ENCODE assay signal across 8 cellular contexts in genomic region chr10:100373298-100374136, GRCh38. TPM values are rescaled to one million over a fixed set of nuclear protein-coding genes. Genes with fewer than 3 reads are reported as not detected.
A peak's percentile ranks its signal among the peaks of the same experiment; 100 is the strongest.
DNase-seq lines count a peak whose midpoint lies in the region; ATAC-seq and TF ChIP-seq lines count a peak whose summit lies in the region.

No MANE protein-coding gene starts in this region.

- peak overlapping the region; percentile 14 for H4K5ac ChIP-seq in H9 (ENCODE audit: insufficient read length, low read depth, low read length)

- no peak for TF ChIP-seq RAD21 in neural cell (conservative IDR thresholded peaks at IDR 0.05)

- H2BK15ac ChIP-seq in H9 (ENCODE audit: low read depth, low read length), result no peak overlapping the region

- H3K18ac ChIP-seq in H9 (ENCODE audit: insufficient read length, low read depth, low read length), result peak overlapping the region; percentile 44

- H3K4me1 Mint-ChIP-seq in H9, result peaks cover 17 to 22% of the 10 kb centered on the region in 2 experiments
- H3K4me1 Mint-ChIP-seq in stimulated activated naive CD8-positive, alpha-beta T cell treated with anti-CD3 and anti-CD28 coated beads, Interleukin-15, amount 100 ng/mL, for 72 hours, result peaks cover 22% of the 10 kb centered on the region

- H3K14ac ChIP-seq in H9 (ENCODE audit: insufficient read depth, low read length), result peak overlapping the region; percentile 74; the same call in 1 of the 2 replicates

- TF ChIP-seq CTCF in H9 (conservative IDR thresholded peaks at IDR 0.05), result no peak
- TF ChIP-seq CTCF in RWPE2 (IDR thresholded peaks at IDR 0.05; ENCODE audit: poor library complexity, severe bottlenecking), result no peak
- no peak for TF ChIP-seq CTCF in foreskin fibroblast (IDR thresholded peaks at IDR 0.05; ENCODE audit: low read depth, low read length)
- peak; percentile 5 for TF ChIP-seq CTCF in neural cell (IDR thresholded peaks at IDR 0.05; ENCODE audit: poor library complexity, severe bottlenecking)

- H3K4me2 ChIP-seq in H9 (ENCODE audit: insufficient read depth, insufficient read length, low read length) (peak overlapping the region; percentile 81), neural cell (ENCODE audit: low read length) (peak overlapping the region; percentile 99)

- TF ChIP-seq EP300 in neural cell (conservative IDR thresholded peaks at IDR 0.05; ENCODE audit: poor library complexity, severe bottlenecking), result no peak

- H2BK120ac ChIP-seq in H9 (ENCODE audit: low read depth, low read length, poor library complexity, severe bottlenecking), result no peak overlapping the region

- no peak overlapping the region; the same call in 1 of the 2 replicates for H3K4ac ChIP-seq in H9 (ENCODE audit: low read depth, low read length)

- peaks cover 0 to 4% (median 0%) of the 10 kb centered on the region in 3 experiments; a peak in 3 of 7 replicates for H3K36me3 Mint-ChIP-seq in H9 (ENCODE audit: insufficient read depth in 1 of 3, low read depth in 3 of 3)

- H3K36me3 ChIP-seq in RWPE2 (ENCODE audit: low read depth), result no peaks in the 10 kb centered on the region
- H3K36me3 ChIP-seq in neural cell (ENCODE audit: insufficient read depth, low read length), result no peaks in the 10 kb centered on the region

- H3F3A ChIP-seq in neural cell (ENCODE audit: insufficient read depth, low read length, poor library complexity, severe bottlenecking), result peaks cover 6% of the 10 kb centered on the region

- H3K9ac ChIP-seq in H9 (ENCODE audit: extremely low read depth, insufficient read length, low read length) (peak overlapping the region; percentile 80), neural cell (ENCODE audit: low read length) (peak overlapping the region; percentile 84)

- H3K27me3 ChIP-seq in H9 (ENCODE audit: insufficient read depth, low read length) (no peaks in the 10 kb centered on the region), RWPE2 (ENCODE audit: insufficient read depth, poor library complexity, severe bottlenecking) (no peaks in the 10 kb centered on the region), neural cell (ENCODE audit: insufficient read depth, low read depth, low read length) (no peaks in the 10 kb centered on the region)

- no peak overlapping the region for H3K27ac Mint-ChIP-seq in H9
- H3K27ac Mint-ChIP-seq in stimulated activated naive CD8-positive, alpha-beta T cell treated with anti-CD3 and anti-CD28 coated beads, Interleukin-15, amount 100 ng/mL, for 72 hours, result no peak overlapping the region

- no peak overlapping the region for H4K8ac ChIP-seq in H9 (replicated peaks; ENCODE audit: insufficient read length, low read depth, low read length)

- H3K4me3 ChIP-seq in RWPE2 (ENCODE audit: severe bottlenecking) (peak overlapping the region; percentile 44), foreskin fibroblast (ENCODE audit: low read depth in 1 of 2, low read length in 2 of 2) (peak overlapping the region; percentile 57 to 60), neural cell (ENCODE audit: low read length) (peak overlapping the region; percentile 78)

- H3K9me3 Mint-ChIP-seq in H9, result no peaks in the 10 kb centered on the region; a peak in 1 of 5 replicates
- no peaks in the 10 kb centered on the region for H3K9me3 Mint-ChIP-seq in stimulated activated naive CD8-positive, alpha-beta T cell treated with anti-CD3 and anti-CD28 coated beads, Interleukin-15, amount 100 ng/mL, for 72 hours

- H3K56ac ChIP-seq in H9 (ENCODE audit: insufficient read length, low read depth, low read length), result peak overlapping the region; percentile 56

- peak overlapping the region; percentile 32 for H2BK5ac ChIP-seq in H9 (ENCODE audit: insufficient read length, low read length)

- no peak overlapping the region for H2BK20ac ChIP-seq in H9 (ENCODE audit: low read depth, low read length, poor library complexity, severe bottlenecking)

- peak; percentile 83 for ATAC-seq in RWPE2 (ENCODE audit: low read depth)
- peak; percentile 92 for ATAC-seq in stimulated activated naive CD8-positive, alpha-beta T cell treated with anti-CD3 and anti-CD28 coated beads, Interleukin-15, amount 100 ng/mL, for 72 hours

- peaks cover 13% of the 10 kb centered on the region for H3K23me2 ChIP-seq in H9 (ENCODE audit: insufficient read length, low read depth, low read length, poor library complexity, severe bottlenecking)

- H3K23ac ChIP-seq in H9 (ENCODE audit: insufficient read length, low read depth, low read length), result no peak overlapping the region

- H2AK5ac ChIP-seq in H9 (ENCODE audit: insufficient read length, low read length), result no peak overlapping the region

- no peaks in the 10 kb centered on the region for H3K9me2 ChIP-seq in neural cell (ENCODE audit: insufficient read depth, low read length)

- H3K4me3 Mint-ChIP-seq in H9, result no peak overlapping the region
- H3K4me3 Mint-ChIP-seq in stimulated activated naive CD8-positive, alpha-beta T cell treated with anti-CD3 and anti-CD28 coated beads, Interleukin-15, amount 100 ng/mL, for 72 hours, result no peak overlapping the region

- H3K79me1 ChIP-seq in H9 (ENCODE audit: insufficient read depth, low read depth, low read length, poor library complexity, severe bottlenecking), result no peaks in the 10 kb centered on the region

- DNase-seq in G401 (ENCODE audit: low spot score), result peak; percentile 99
- DNase-seq in H9, result peak; percentile 100
- peak; percentile 99 for DNase-seq in M059J (ENCODE audit: low read depth)
- peak; percentile 100 for DNase-seq in RWPE2 (ENCODE audit: low spot score)
- peak; percentile 94 for DNase-seq in activated effector memory CD4-positive, alpha-beta T cell treated with anti-CD3 and anti-CD28 coated beads, Interleukin-2, amount 50 U/mL, for 16 hours
- DNase-seq in foreskin fibroblast, result peak; percentile 100
- DNase-seq in stimulated activated naive CD8-positive, alpha-beta T cell treated with anti-CD3 and anti-CD28 coated beads, Interleukin-15, amount 100 ng/mL, for 72 hours, result peak; percentile 89 to 96

- H3K79me2 ChIP-seq in H9 (ENCODE audit: insufficient read depth, low read length) (peaks cover 5% of the 10 kb centered on the region; the same call in 1 of the 2 replicates), neural cell (replicated peaks; ENCODE audit: insufficient read depth, low read length) (peaks cover 10% of the 10 kb centered on the region)

- in situ Hi-C loops in G401 (cut with HindIII; ENCODE audit: low sequenced_read_pairs), result no loop called here

- no peak overlapping the region for H4K91ac ChIP-seq in H9 (ENCODE audit: insufficient read length, low read depth, low read length)

- no CpG with 5 or more reads among the region's 44 CpGs for WGBS in H9 (ENCODE audit: extremely low coverage, insufficient read length, low lambda C conversion rate)

- peak overlapping the region; percentile 96 for H3K27ac ChIP-seq in H9 (ENCODE audit: insufficient read length, low read depth, low read length)
- peak overlapping the region; percentile 99 for H3K27ac ChIP-seq in RWPE2 (ENCODE audit: poor library complexity, severe bottlenecking)
- peak overlapping the region; percentile 90 for H3K27ac ChIP-seq in neural cell (ENCODE audit: low read length)

- H2BK12ac ChIP-seq in H9 (ENCODE audit: insufficient read length, low read depth, low read length), result no peak overlapping the region

- peaks cover 10% of the 10 kb centered on the region; the same call in 1 of the 2 replicates for H3K4me1 ChIP-seq in H9 (ENCODE audit: insufficient read depth, low read length)
- H3K4me1 ChIP-seq in RWPE2 (ENCODE audit: insufficient read depth, poor library complexity, severe bottlenecking), result peaks cover 34% of the 10 kb centered on the region

- no peaks in the 10 kb centered on the region for H3K27me3 Mint-ChIP-seq in H9 (ENCODE audit: low read depth)
- no peaks in the 10 kb centered on the region for H3K27me3 Mint-ChIP-seq in stimulated activated naive CD8-positive, alpha-beta T cell treated with anti-CD3 and anti-CD28 coated beads, Interleukin-15, amount 100 ng/mL, for 72 hours

- H3T11ph ChIP-seq in H9 (ENCODE audit: low read length), result no peak overlapping the region

- H3K9me3 ChIP-seq in H9 (ENCODE audit: control insufficient read depth, low read depth, low read length) (no peaks in the 10 kb centered on the region), RWPE2 (ENCODE audit: severe bottlenecking) (no peaks in the 10 kb centered on the region), neural cell (ENCODE audit: low read length) (no peaks in the 10 kb centered on the region)

- H4K20me1 ChIP-seq in H9 (ENCODE audit: control insufficient read depth, insufficient read depth, insufficient read length), result no peaks in the 10 kb centered on the region
- no peaks in the 10 kb centered on the region for H4K20me1 ChIP-seq in neural cell (ENCODE audit: insufficient read depth)

- H2AFZ ChIP-seq in H9 (ENCODE audit: low read length) (no peak overlapping the region), neural cell (ENCODE audit: low read depth, low read length) (peak overlapping the region; percentile 80)

TF ChIP-seq in neural cell, 6 proteins besides CTCF, POLR2A, EP300 and RAD21 (continues in another document):
- TF ChIP-seq EZH2 (IDR thresholded peaks at IDR 0.05; ENCODE audit: borderline replicate concordance, insufficient read depth, low read length, poor library complexity, severe bottlenecking) (no peak), MXI1 (conservative IDR thresholded peaks at IDR 0.05; ENCODE audit: poor library complexity, severe bottlenecking) (peak; percentile 28), SMC3 (conservative IDR thresholded peaks at IDR 0.05; ENCODE audit: poor library complexity) (peak; percentile 7)

RNA-seq across cellular contexts. Expression of gene SCD, which starts 26.5 kb away (rescaled TPM):
- 464 and 607 TPM in 2 replicates for total RNA-seq in G401 (2014; rRNA removed; shearing (Covaris generic))
- 354 TPM in 2 replicates for total RNA-seq in H9 (2021)
- 216 and 263 TPM in 2 replicates for total RNA-seq in M059J (2014; rRNA removed; shearing (Covaris generic))
- polyA plus RNA-seq in neural cell, result 82.9 and 85.0 TPM in 2 replicates
- 110 and 123 TPM in 2 replicates for polyA minus RNA-seq in neural cell

RNA-seq across cellular contexts. Expression of gene PKD2L1, which starts 43.5 kb away (rescaled TPM):
- total RNA-seq in G401 (2014; rRNA removed; shearing (Covaris generic)), result not detected in 2 replicates
- total RNA-seq in H9 (2021), result 0.20 TPM in 1 of 2 replicates, not detected in the other
- total RNA-seq in M059J (2014; rRNA removed; shearing (Covaris generic)), result not detected in 2 replicates
- not detected in 2 replicates for polyA plus RNA-seq in neural cell
- polyA minus RNA-seq in neural cell, result not detected in 2 replicates

Comparison
In these comparisons a context has a peak if more than half of its experiments do, and no peak if none do; other contexts are left out.
1. Peak in every context shown above with its lines: DNase-seq, ATAC-seq, H3K4me3 ChIP-seq and H3K27ac ChIP-seq.